8 cellular contexts compared by ENCODE assay signal in the genomic region with DNA sequence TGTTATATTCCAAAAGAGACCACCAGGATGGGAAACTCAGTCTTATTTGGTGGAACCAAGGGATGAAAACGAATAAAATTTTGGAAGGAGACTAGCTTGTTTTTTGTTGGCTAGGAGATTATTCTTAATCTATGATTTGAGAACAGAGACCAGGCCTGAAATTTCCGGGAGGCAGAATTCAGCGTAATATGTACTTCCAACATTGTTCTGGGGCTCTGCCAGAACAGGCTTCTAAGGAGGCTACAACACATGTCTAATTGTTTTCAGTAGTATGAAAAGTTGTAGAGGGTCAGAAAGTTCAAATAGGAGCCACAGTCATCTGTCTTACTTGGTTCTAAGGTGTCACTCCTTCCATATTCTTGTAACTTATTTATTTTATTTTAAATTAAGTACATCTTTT. TPM values are rescaled to one million over a fixed set of nuclear protein-coding genes. Genes with fewer than 3 reads are reported as not detected.
DNase-seq lines count a peak whose midpoint lies in the region; ATAC-seq lines count a peak whose summit lies in the region.

No MANE protein-coding gene starts in this region.

- peak; percentile 58 for DNase-seq in activated CD4-positive, alpha-beta T cell treated with anti-CD3 and anti-CD28 coated beads, Interleukin-2, amount 10 ng/mL, durations not matched to agents 24 days and 14 days
- DNase-seq in activated CD4-positive, alpha-beta T cell treated with anti-CD3 and anti-CD28 coated beads, Interleukin-2, amount 50 U/mL, for 48 hours = no peak
- no peak for DNase-seq in activated CD4-positive, alpha-beta memory T cell treated with anti-CD3 and anti-CD28 coated beads, Interleukin-2, amount 10 ng/mL, durations not matched to agents 7 days and 5 days
- DNase-seq in iPS DF 6.9 (ENCODE audit: low read depth, low spot score) (no peak), HPDE6-E6E7 (ENCODE audit: extremely low spot score) (no peak)
- DNase-seq in stimulated activated naive CD8-positive, alpha-beta T cell treated with anti-CD3 and anti-CD28 coated beads, Interleukin-15, amount 100 ng/mL, for 72 hours = no peak

- ATAC-seq in stimulated activated naive CD8-positive, alpha-beta T cell treated with anti-CD3 and anti-CD28 coated beads, Interleukin-15, amount 100 ng/mL, for 72 hours = no peak
- ATAC-seq in GM18858 (IDR thresholded peaks at IDR 0.05; ENCODE audit: unreplicated experiment) = no peak
- ATAC-seq in GM19467 (IDR thresholded peaks at IDR 0.05; ENCODE audit: unreplicated experiment) = no peak

- CTCF ChIA-PET in activated CD4-positive, alpha-beta memory T cell treated with anti-CD3 and anti-CD28 coated beads, Interleukin-2, amount 10 ng/mL, durations not matched to agents 7 days and 5 days (lab: Charles Lee) = interaction anchor here (1.2 to 3.3 kb wide), 4 partner anchors 12 to 135 kb away, joined by 4 to 27 read pairs (median 14); a partner anchor contains a TSS

- peaks cover 36% of the 10 kb centered on the region for H3K4me1 Mint-ChIP-seq in activated CD4-positive, alpha-beta T cell treated with anti-CD3 and anti-CD28 coated beads, Interleukin-2, amount 10 ng/mL, durations not matched to agents 24 days and 14 days
- H3K4me1 Mint-ChIP-seq in activated CD4-positive, alpha-beta memory T cell treated with anti-CD3 and anti-CD28 coated beads, Interleukin-2, amount 10 ng/mL, durations not matched to agents 7 days and 5 days = peaks cover 46% of the 10 kb centered on the region
- H3K4me1 Mint-ChIP-seq in stimulated activated naive CD8-positive, alpha-beta T cell treated with anti-CD3 and anti-CD28 coated beads, Interleukin-15, amount 100 ng/mL, for 72 hours = peaks cover 49% of the 10 kb centered on the region

- H3K4me3 ChIP-seq in iPS DF 6.9 (ENCODE audit: low read length) = peak overlapping the region; percentile 72; the same call in 1 of the 2 replicates

- no CpG with 5 or more reads among the region's 3 CpGs for WGBS in iPS DF 6.9 (ENCODE audit: insufficient coverage, insufficient read length)

- H3K9me3 Mint-ChIP-seq in activated CD4-positive, alpha-beta T cell treated with anti-CD3 and anti-CD28 coated beads, Interleukin-2, amount 10 ng/mL, durations not matched to agents 24 days and 14 days = no peaks in the 10 kb centered on the region
- no peaks in the 10 kb centered on the region for H3K9me3 Mint-ChIP-seq in activated CD4-positive, alpha-beta memory T cell treated with anti-CD3 and anti-CD28 coated beads, Interleukin-2, amount 10 ng/mL, durations not matched to agents 7 days and 5 days
- no peaks in the 10 kb centered on the region for H3K9me3 Mint-ChIP-seq in stimulated activated naive CD8-positive, alpha-beta T cell treated with anti-CD3 and anti-CD28 coated beads, Interleukin-15, amount 100 ng/mL, for 72 hours

- H3K27me3 Mint-ChIP-seq in activated CD4-positive, alpha-beta T cell treated with anti-CD3 and anti-CD28 coated beads, Interleukin-2, amount 10 ng/mL, durations not matched to agents 24 days and 14 days = no peaks in the 10 kb centered on the region
- no peaks in the 10 kb centered on the region for H3K27me3 Mint-ChIP-seq in activated CD4-positive, alpha-beta memory T cell treated with anti-CD3 and anti-CD28 coated beads, Interleukin-2, amount 10 ng/mL, durations not matched to agents 7 days and 5 days
- no peaks in the 10 kb centered on the region for H3K27me3 Mint-ChIP-seq in stimulated activated naive CD8-positive, alpha-beta T cell treated with anti-CD3 and anti-CD28 coated beads, Interleukin-15, amount 100 ng/mL, for 72 hours

- H3K36me3 Mint-ChIP-seq in activated CD4-positive, alpha-beta T cell treated with anti-CD3 and anti-CD28 coated beads, Interleukin-2, amount 10 ng/mL, durations not matched to agents 24 days and 14 days (ENCODE audit: low read depth) = peaks cover 61% of the 10 kb centered on the region
- peaks cover 48% of the 10 kb centered on the region for H3K36me3 Mint-ChIP-seq in activated CD4-positive, alpha-beta memory T cell treated with anti-CD3 and anti-CD28 coated beads, Interleukin-2, amount 10 ng/mL, durations not matched to agents 7 days and 5 days (ENCODE audit: low read depth)

- H3K36me3 ChIP-seq in iPS DF 6.9 (ENCODE audit: control insufficient read depth, insufficient read depth, low read length) = peaks cover under 1% of the 10 kb centered on the region; the same call in 1 of the 2 replicates

- H3K27ac ChIP-seq in iPS DF 6.9 (ENCODE audit: low read length) = no peak overlapping the region

- no peaks in the 10 kb centered on the region for H3K9me3 ChIP-seq in iPS DF 6.9 (ENCODE audit: control insufficient read depth, insufficient read depth, low read length)

- H3K27ac Mint-ChIP-seq in activated CD4-positive, alpha-beta T cell treated with anti-CD3 and anti-CD28 coated beads, Interleukin-2, amount 10 ng/mL, durations not matched to agents 24 days and 14 days = peak overlapping the region; percentile 99
- H3K27ac Mint-ChIP-seq in activated CD4-positive, alpha-beta memory T cell treated with anti-CD3 and anti-CD28 coated beads, Interleukin-2, amount 10 ng/mL, durations not matched to agents 7 days and 5 days = peak overlapping the region; percentile 98
- H3K27ac Mint-ChIP-seq in stimulated activated naive CD8-positive, alpha-beta T cell treated with anti-CD3 and anti-CD28 coated beads, Interleukin-15, amount 100 ng/mL, for 72 hours = peak overlapping the region; percentile 100

- H3K27me3 ChIP-seq in iPS DF 6.9 (ENCODE audit: control insufficient read depth, insufficient read depth, low read length) = no peaks in the 10 kb centered on the region

- intact Hi-C loops in activated CD4-positive, alpha-beta T cell treated with anti-CD3 and anti-CD28 coated beads, Interleukin-2, amount 10 ng/mL, durations not matched to agents 24 days and 14 days (cut with micrococcal nuclease) = loop anchor here (1.0 to 2.0 kb wide), 4 partner anchors 19 to 265 kb away; a partner anchor contains a TSS

- POLR2A ChIA-PET in activated CD4-positive, alpha-beta memory T cell treated with anti-CD3 and anti-CD28 coated beads, Interleukin-2, amount 10 ng/mL, durations not matched to agents 7 days and 5 days (lab: Charles Lee) = interaction anchor here (1.0 to 8.2 kb wide), 14 partner anchors 8 to 486 kb away, joined by 3 to 86 read pairs (median 6); a partner anchor contains a TSS

- H3K4me3 Mint-ChIP-seq in activated CD4-positive, alpha-beta T cell treated with anti-CD3 and anti-CD28 coated beads, Interleukin-2, amount 10 ng/mL, durations not matched to agents 24 days and 14 days = peak overlapping the region; percentile 93
- H3K4me3 Mint-ChIP-seq in activated CD4-positive, alpha-beta memory T cell treated with anti-CD3 and anti-CD28 coated beads, Interleukin-2, amount 10 ng/mL, durations not matched to agents 7 days and 5 days = peak overlapping the region; percentile 94
- H3K4me3 Mint-ChIP-seq in stimulated activated naive CD8-positive, alpha-beta T cell treated with anti-CD3 and anti-CD28 coated beads, Interleukin-15, amount 100 ng/mL, for 72 hours = peak overlapping the region; percentile 99

- no peaks in the 10 kb centered on the region for H3K4me1 ChIP-seq in iPS DF 6.9 (ENCODE audit: control insufficient read depth, insufficient read depth, low read length)

RNA-seq across cellular contexts. Expression of a gene that starts 1.7 kb away (rescaled TPM):
- 284 and 286 TPM in 2 replicates for total RNA-seq in activated CD4-positive, alpha-beta T cell treated with anti-CD3 and anti-CD28 coated beads, Interleukin-2, amount 10 ng/mL, durations not matched to agents 24 days and 14 days
- 10 to 100 TPM; 82.3 to 82.7 TPM for total RNA-seq in activated CD4-positive, alpha-beta memory T cell treated with anti-CD3 and anti-CD28 coated beads, Interleukin-2, amount 10 ng/mL, durations not matched to agents 7 days and 5 days

RNA-seq across cellular contexts. Expression of a gene that starts 30.9 kb away (rescaled TPM):
- total RNA-seq in activated CD4-positive, alpha-beta T cell treated with anti-CD3 and anti-CD28 coated beads, Interleukin-2, amount 10 ng/mL, durations not matched to agents 24 days and 14 days = 15.0 TPM in 2 replicates
- 10 to 100 TPM; 16.4 to 18.3 TPM for total RNA-seq in activated CD4-positive, alpha-beta memory T cell treated with anti-CD3 and anti-CD28 coated beads, Interleukin-2, amount 10 ng/mL, durations not matched to agents 7 days and 5 days

RNA-seq across cellular contexts. Expression of a gene that starts 56.5 kb away (rescaled TPM):
- 60.2 and 63.0 TPM in 2 replicates for total RNA-seq in activated CD4-positive, alpha-beta T cell treated with anti-CD3 and anti-CD28 coated beads, Interleukin-2, amount 10 ng/mL, durations not matched to agents 24 days and 14 days
- total RNA-seq in activated CD4-positive, alpha-beta memory T cell treated with anti-CD3 and anti-CD28 coated beads, Interleukin-2, amount 10 ng/mL, durations not matched to agents 7 days and 5 days = 10 to 100 TPM; 51.9 to 56.2 TPM
